ENCODE assay signal across 13 cellular contexts in the genomic region with DNA sequence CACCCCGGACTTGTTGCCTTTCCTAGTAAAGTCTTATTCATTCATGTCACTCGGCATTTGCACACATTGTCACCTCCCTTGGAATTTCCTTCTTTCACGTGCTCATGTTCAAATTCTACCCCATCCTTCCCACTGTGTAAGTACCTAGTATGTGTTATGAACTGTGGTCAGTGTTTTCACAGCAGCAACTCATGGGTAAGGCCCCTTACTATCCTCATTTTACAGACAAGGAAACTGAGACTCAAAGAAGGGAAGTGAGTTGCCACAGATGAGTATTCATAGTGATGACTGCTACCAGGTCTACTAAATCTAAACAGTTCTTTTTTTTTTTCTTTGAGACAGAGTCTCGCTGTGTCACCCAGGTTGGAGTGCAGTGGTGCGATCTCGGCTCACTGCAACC.
"Had no signal": no experiment of that assay in that cellular context is flagged by ENCODE, and none has a peak within 500 bp of the region (broad histone marks: within the 10 kb centered on the region; RNA-seq: fewer than 3 reads in every experiment).

No MANE protein-coding gene starts in this region.

- H3K4me3 Mint-ChIP-seq: activated B cell treated with CpG ODN at 0.5 μM for 24 hours; activated CD4-positive, alpha-beta T cell treated with anti-CD3 and anti-CD28 coated beads, Interleukin-2, amount 10 ng/mL, durations not matched to agents 7 days and 5 days; activated naive CD8-positive, alpha-beta T cell treated with anti-CD3 and anti-CD28 coated beads for 36 hours; natural killer cell treated with Interleukin-12 subunit alpha and Interleukin-12 subunit beta and Interleukin-15 and Interleukin-18, amount 100 ng/mL, for 72 hours had no signal

- DNase-seq: activated B cell treated with CpG ODN at 0.5 μM for 24 hours; activated CD4-positive, alpha-beta T cell treated with anti-CD3 and anti-CD28 coated beads, Interleukin-2, amount 10 ng/mL, durations not matched to agents 7 days and 5 days; activated effector memory CD4-positive, alpha-beta T cell treated with anti-CD3 and anti-CD28 coated beads, Interleukin-2, amount 50 U/mL, for 16 hours; activated naive CD8-positive, alpha-beta T cell treated with anti-CD3 and anti-CD28 coated beads for 36 hours; cerebellar nuclear complex; dermis blood vessel endothelial cell; left ventricle myocardium superior; mesenchymal stem cell; nucleus accumbens; right cardiac atrium; small intestine had no signal

- H3K27ac Mint-ChIP-seq: activated B cell treated with CpG ODN at 0.5 μM for 24 hours; activated CD4-positive, alpha-beta T cell treated with anti-CD3 and anti-CD28 coated beads, Interleukin-2, amount 10 ng/mL, durations not matched to agents 7 days and 5 days; activated naive CD8-positive, alpha-beta T cell treated with anti-CD3 and anti-CD28 coated beads for 36 hours; natural killer cell treated with Interleukin-12 subunit alpha and Interleukin-12 subunit beta and Interleukin-15 and Interleukin-18, amount 100 ng/mL, for 72 hours; progenitor cell of endocrine pancreas had no signal

- H3K36me3 Mint-ChIP-seq: activated naive CD8-positive, alpha-beta T cell treated with anti-CD3 and anti-CD28 coated beads for 36 hours; natural killer cell treated with Interleukin-12 subunit alpha and Interleukin-12 subunit beta and Interleukin-15 and Interleukin-18, amount 100 ng/mL, for 72 hours had no signal

- H3K27me3 Mint-ChIP-seq: activated B cell treated with CpG ODN at 0.5 μM for 24 hours; activated CD4-positive, alpha-beta T cell treated with anti-CD3 and anti-CD28 coated beads, Interleukin-2, amount 10 ng/mL, durations not matched to agents 7 days and 5 days; activated naive CD8-positive, alpha-beta T cell treated with anti-CD3 and anti-CD28 coated beads for 36 hours had no signal

- ATAC-seq: left ventricle myocardium superior, right cardiac atrium had no signal

- H3K9me3 Mint-ChIP-seq: activated B cell treated with CpG ODN at 0.5 μM for 24 hours; activated CD4-positive, alpha-beta T cell treated with anti-CD3 and anti-CD28 coated beads, Interleukin-2, amount 10 ng/mL, durations not matched to agents 7 days and 5 days; activated naive CD8-positive, alpha-beta T cell treated with anti-CD3 and anti-CD28 coated beads for 36 hours; natural killer cell treated with Interleukin-12 subunit alpha and Interleukin-12 subunit beta and Interleukin-15 and Interleukin-18, amount 100 ng/mL, for 72 hours had no signal
